2 cellular contexts compared by ENCODE assay signal in genomic region chr6:154239392-154239791, GRCh38.
TF ChIP-seq lines count a peak whose summit lies in the region.

No MANE protein-coding gene starts in this region.

TF ChIP-seq in HepG2, 621 proteins besides CTCF, POLR2A, EP300 and RAD21:
- TF ChIP-seq WIZ (CRISPR knock-in tag; IDR thresholded peaks at IDR 0.05) (no peak), BHLHE40 (IDR thresholded peaks at IDR 0.05; ENCODE audit: low read length) (0 out of 2 replicates have a peak, but pooled peaks have one; percentile 46), ARID4A (CRISPR knock-in tag; IDR thresholded peaks at IDR 0.05; ENCODE audit: borderline replicate concordance) (no peak)

TF ChIP-seq in GM12878, 131 proteins besides CTCF, POLR2A, EP300 and RAD21:
- no peak for TF ChIP-seq IRF4 (IDR thresholded peaks at IDR 0.05; ENCODE audit: low read depth, low read length)
- TF ChIP-seq IKZF2 (IDR thresholded peaks at IDR 0.05) = peak in 1 of 2 experiments; percentile 39; a peak in 2 of 4 replicates
- 0 out of 2 replicates have a peak, but pooled peaks have one; percentile 15 for TF ChIP-seq PAX5 (IDR thresholded peaks at IDR 0.05; ENCODE audit: borderline replicate concordance, low read depth, low read length)
- 0 out of 2 replicates have a peak, but pooled peaks have one; percentile 25 for TF ChIP-seq RELB (IDR thresholded peaks at IDR 0.05; ENCODE audit: low read depth)
- peak; percentile 64; the same call in 1 of the 2 replicates for TF ChIP-seq BCL11A (IDR thresholded peaks at IDR 0.05; ENCODE audit: low read depth, low read length)
- TF ChIP-seq FOXK2 (IDR thresholded peaks at IDR 0.05) = no peak
- TF ChIP-seq ATF2 (IDR thresholded peaks at IDR 0.05; ENCODE audit: low read length) = peak; percentile 41; the same call in 1 of the 2 replicates
- TF ChIP-seq IKZF1 (conservative IDR thresholded peaks at IDR 0.05) = peak; percentile 76
- 0 out of 2 replicates have a peak, but pooled peaks have one; percentile 11 for TF ChIP-seq RUNX3 (IDR thresholded peaks at IDR 0.05; ENCODE audit: low read length)
- TF ChIP-seq CREM (IDR thresholded peaks at IDR 0.05; ENCODE audit: low read depth) = no peak
- no peak for TF ChIP-seq PML (IDR thresholded peaks at IDR 0.05; ENCODE audit: low read length)
- TF ChIP-seq CBFB (IDR thresholded peaks at IDR 0.05; ENCODE audit: low read depth) = no peak
- TF ChIP-seq TCF12 (IDR thresholded peaks at IDR 0.05; ENCODE audit: low read depth, low read length) = peak; percentile 49; the same call in 1 of the 2 replicates
- TF ChIP-seq ATF7 (IDR thresholded peaks at IDR 0.05; ENCODE audit: low read depth) = peak; percentile 24; the same call in 1 of the 2 replicates
- TF ChIP-seq DPF2 (IDR thresholded peaks at IDR 0.05) = 0 out of 2 replicates have a peak, but pooled peaks have one; percentile 24
- no peak for TF ChIP-seq PAX8 (IDR thresholded peaks at IDR 0.05)
- 0 out of 3 replicates have a peak, but pooled peaks have one; percentile 22 for TF ChIP-seq POU2F2 (IDR thresholded peaks at IDR 0.05; ENCODE audit: borderline replicate concordance, low read depth, low read length)
- TF ChIP-seq ZNF592 (IDR thresholded peaks at IDR 0.05) = no peak
- TF ChIP-seq SKIL (IDR thresholded peaks at IDR 0.05; ENCODE audit: low read depth, poor library complexity, severe bottlenecking) = peak; percentile 40
- TF ChIP-seq ZNF274 (IDR thresholded peaks at IDR 0.05; ENCODE audit: insufficient read depth, insufficient read length) = no peak
- TF ChIP-seq HCFC1 (IDR thresholded peaks at IDR 0.05; ENCODE audit: low read length) = no peak
- peak; percentile 62 for TF ChIP-seq NR2F1 (conservative IDR thresholded peaks at IDR 0.05)
- TF ChIP-seq GABPA (IDR thresholded peaks at IDR 0.05; ENCODE audit: low read depth) = no peak
- TF ChIP-seq MLLT1 (IDR thresholded peaks at IDR 0.05) = peak; percentile 76
- TF ChIP-seq MEF2B (IDR thresholded peaks at IDR 0.05; ENCODE audit: partially characterized antibody, poor library complexity, severe bottlenecking) = no peak
- TF ChIP-seq USF1 (IDR thresholded peaks at IDR 0.05; ENCODE audit: borderline replicate concordance, extremely low read length, insufficient read depth, low read depth, low read length) = no peak
- peak; percentile 83 to 95 for TF ChIP-seq BHLHE40 (IDR thresholded peaks at IDR 0.05; ENCODE audit: borderline replicate concordance in 1 of 2, low read depth in 2 of 2, low read length in 1 of 2)
TF ChIP-seq in GM12878: peak in this region for 15.
